In the genomic region with DNA sequence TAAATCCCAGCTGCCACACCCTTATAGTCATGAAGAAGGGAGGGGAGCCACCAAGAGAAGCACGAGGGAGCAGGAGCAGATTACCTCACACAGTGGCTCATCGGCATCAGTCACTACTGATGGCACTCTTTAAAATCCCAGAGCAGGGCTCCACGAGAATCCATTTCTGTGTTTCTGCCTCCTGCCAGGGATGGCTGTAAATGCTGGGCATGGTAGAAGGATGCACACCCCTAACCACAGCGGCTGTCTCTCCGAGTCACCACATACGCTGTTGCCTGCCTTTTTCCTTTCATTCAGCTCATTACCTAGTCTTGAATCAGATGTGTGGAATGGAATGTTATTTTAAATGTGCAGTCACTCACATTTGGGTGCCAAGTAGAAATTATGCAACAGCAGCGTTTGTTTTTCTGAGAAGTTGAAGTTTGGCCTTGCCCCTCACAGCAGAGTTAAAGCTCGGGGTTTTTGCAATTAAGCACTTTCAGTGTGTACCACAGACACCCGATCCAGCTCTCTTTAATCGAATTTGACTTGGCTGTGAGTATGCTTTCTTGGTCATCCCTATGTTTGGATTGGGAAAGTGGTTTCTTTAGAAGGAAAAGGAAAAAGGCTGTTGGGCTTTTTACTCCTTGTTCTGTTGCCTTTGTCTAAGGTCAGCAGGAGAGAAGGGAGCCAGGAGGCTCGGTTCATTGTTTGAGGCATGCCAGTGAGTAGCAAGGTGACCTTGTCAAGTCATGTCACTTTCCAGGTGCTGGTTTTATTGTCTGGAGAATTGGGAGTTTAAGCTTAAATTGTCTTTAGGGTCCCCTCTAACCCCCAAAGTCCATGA, we compare ENCODE assay signal across 10 cellular contexts.
DNase-seq lines count a peak whose midpoint lies in the region; ATAC-seq and TF ChIP-seq lines count a peak whose summit lies in the region.
"Had no signal": no experiment of that assay in that cellular context is flagged by ENCODE, and none has a peak within 500 bp of the region (broad histone marks: within the 10 kb centered on the region; RNA-seq: fewer than 3 reads in every experiment).

No MANE protein-coding gene starts in this region.

- H3K27ac ChIP-seq in H9 (ENCODE audit: insufficient read length, low read depth, low read length) (peak overlapping the region; percentile 72), brain microvascular endothelial cell (peak overlapping the region; percentile 5), smooth muscle cell (ENCODE audit: low read depth) (peak overlapping the region; percentile 52)

- H2AK5ac ChIP-seq in H9 (ENCODE audit: insufficient read length, low read length): no peak overlapping the region

- peak overlapping the region; percentile 38; the same call in 1 of the 2 replicates for H3K14ac ChIP-seq in H9 (ENCODE audit: insufficient read depth, low read length)

- H2BK20ac ChIP-seq in H9 (ENCODE audit: low read depth, low read length, poor library complexity, severe bottlenecking): no peak overlapping the region

- peaks cover 12% of the 10 kb centered on the region for H3F3A ChIP-seq in smooth muscle cell (ENCODE audit: low read depth)

- H3K27ac Mint-ChIP-seq in H9 (peak overlapping the region; percentile 81 to 97 (median 89)), endothelial cell (ENCODE audit: unreplicated experiment) (no peak overlapping the region)
- H3K27ac Mint-ChIP-seq: activated CD4-positive, alpha-beta memory T cell treated with anti-CD3 and anti-CD28 coated beads for 36 hours; stimulated activated naive B cell treated with anti-CD40 and anti-IgM and Interleukin-4, amounts not matched to agents 10 μg/mL and 1 μg/mL and 100 μg/mL, for 72 hours had no signal

- H3T11ph ChIP-seq in H9 (ENCODE audit: low read length): no peak overlapping the region

- H3K4me2 ChIP-seq in H9 (ENCODE audit: insufficient read depth, insufficient read length, low read length) (no peak overlapping the region), smooth muscle cell (peak overlapping the region; percentile 27)

- DNase-seq in H9 (no peak), brain microvascular endothelial cell (peak; percentile 77), iPS-NIHi7 (ENCODE audit: extremely low spot score) (peak; percentile 43), smooth muscle cell (lab: John Stamatoyannopoulos, UW; ENCODE audit: unreplicated experiment) (no peak), endothelial cell (ENCODE audit: low spot score) (no peak), DMS 273 treated with DMSO at 0.1 percent for 48 hours (lab: John Stamatoyannopoulos, UW) (no peak)
- DNase-seq in activated naive CD4-positive, alpha-beta T cell treated with Interleukin-2 at 50 U/mL for 16 hours: no peak
- DNase-seq: activated CD4-positive, alpha-beta memory T cell treated with anti-CD3 and anti-CD28 coated beads for 36 hours; stimulated activated naive B cell treated with anti-CD40 and anti-IgM and Interleukin-4, amounts not matched to agents 10 μg/mL and 1 μg/mL and 100 μg/mL, for 72 hours had no signal

- H3K4me1 Mint-ChIP-seq in H9: peaks cover 47 to 54% of the 10 kb centered on the region in 2 experiments
- peaks cover 14% of the 10 kb centered on the region for H3K4me1 Mint-ChIP-seq in endothelial cell (ENCODE audit: unreplicated experiment)
- H3K4me1 Mint-ChIP-seq: stimulated activated naive B cell treated with anti-CD40 and anti-IgM and Interleukin-4, amounts not matched to agents 10 μg/mL and 1 μg/mL and 100 μg/mL, for 72 hours had no signal

- no peak overlapping the region for H4K91ac ChIP-seq in H9 (ENCODE audit: insufficient read length, low read depth, low read length)

- H3K56ac ChIP-seq in H9 (ENCODE audit: insufficient read length, low read depth, low read length): no peak overlapping the region

- no peak overlapping the region for H2AFZ ChIP-seq in H9 (ENCODE audit: low read length)
- no peak overlapping the region for H2AFZ ChIP-seq in smooth muscle cell (ENCODE audit: low read depth)

- H3K23ac ChIP-seq in H9 (ENCODE audit: insufficient read length, low read depth, low read length): no peak overlapping the region

- no peak overlapping the region for H3K4me3 ChIP-seq in brain microvascular endothelial cell (ENCODE audit: low read depth, low read length)
- H3K4me3 ChIP-seq in smooth muscle cell: no peak overlapping the region

- H3K4ac ChIP-seq in H9 (ENCODE audit: low read depth, low read length): no peak overlapping the region

- H3K79me2 ChIP-seq in H9 (ENCODE audit: insufficient read depth, low read length): no peaks in the 10 kb centered on the region
- no peaks in the 10 kb centered on the region for H3K79me2 ChIP-seq in smooth muscle cell (ENCODE audit: low read depth)

- H2BK12ac ChIP-seq in H9 (ENCODE audit: insufficient read length, low read depth, low read length): no peak overlapping the region

- H3K9me3 Mint-ChIP-seq in H9 (no peaks in the 10 kb centered on the region), endothelial cell (ENCODE audit: unreplicated experiment) (no peaks in the 10 kb centered on the region)
- H3K9me3 Mint-ChIP-seq: activated CD4-positive, alpha-beta memory T cell treated with anti-CD3 and anti-CD28 coated beads for 36 hours; stimulated activated naive B cell treated with anti-CD40 and anti-IgM and Interleukin-4, amounts not matched to agents 10 μg/mL and 1 μg/mL and 100 μg/mL, for 72 hours had no signal

- H2BK15ac ChIP-seq in H9 (ENCODE audit: low read depth, low read length): no peak overlapping the region

- no CpG with 5 or more reads among the region's 11 CpGs for WGBS in H9 (ENCODE audit: extremely low coverage, insufficient read length, low lambda C conversion rate)
- WGBS in smooth muscle cell (ENCODE audit: low lambda C conversion rate): 35% methylated on average over 11 of the region's 11 CpGs

- H3K79me1 ChIP-seq in H9 (ENCODE audit: insufficient read depth, low read depth, low read length, poor library complexity, severe bottlenecking): no peaks in the 10 kb centered on the region

- no peaks in the 10 kb centered on the region for H4K20me1 ChIP-seq in H9 (ENCODE audit: control insufficient read depth, insufficient read depth, insufficient read length)
- no peaks in the 10 kb centered on the region for H4K20me1 ChIP-seq in smooth muscle cell (ENCODE audit: low read depth)

- peaks cover 2 to 7% (median 5%) of the 10 kb centered on the region in 3 experiments; a peak in 3 of 7 replicates for H3K36me3 Mint-ChIP-seq in H9 (ENCODE audit: insufficient read depth in 1 of 3, low read depth in 3 of 3)
- H3K36me3 Mint-ChIP-seq in endothelial cell (ENCODE audit: low read depth, unreplicated experiment): peaks cover 10% of the 10 kb centered on the region
- H3K36me3 Mint-ChIP-seq: activated CD4-positive, alpha-beta memory T cell treated with anti-CD3 and anti-CD28 coated beads for 36 hours; stimulated activated naive B cell treated with anti-CD40 and anti-IgM and Interleukin-4, amounts not matched to agents 10 μg/mL and 1 μg/mL and 100 μg/mL, for 72 hours had no signal

- H3K27me3 Mint-ChIP-seq in H9 (ENCODE audit: low read depth) (no peaks in the 10 kb centered on the region), endothelial cell (ENCODE audit: unreplicated experiment) (peaks cover 4% of the 10 kb centered on the region)
- H3K27me3 Mint-ChIP-seq: activated CD4-positive, alpha-beta memory T cell treated with anti-CD3 and anti-CD28 coated beads for 36 hours; stimulated activated naive B cell treated with anti-CD40 and anti-IgM and Interleukin-4, amounts not matched to agents 10 μg/mL and 1 μg/mL and 100 μg/mL, for 72 hours had no signal

- peak overlapping the region; percentile 10 for H2BK120ac ChIP-seq in H9 (ENCODE audit: low read depth, low read length, poor library complexity, severe bottlenecking)

- H3K4me3 Mint-ChIP-seq in H9 (peak overlapping the region in 1 of 2 experiments; percentile 23; a peak in 1 of 5 replicates), endothelial cell (ENCODE audit: unreplicated experiment) (no peak overlapping the region)
- H3K4me3 Mint-ChIP-seq: activated CD4-positive, alpha-beta memory T cell treated with anti-CD3 and anti-CD28 coated beads for 36 hours; stimulated activated naive B cell treated with anti-CD40 and anti-IgM and Interleukin-4, amounts not matched to agents 10 μg/mL and 1 μg/mL and 100 μg/mL, for 72 hours had no signal

- TF ChIP-seq CTCF in H9 (conservative IDR thresholded peaks at IDR 0.05) (no peak), brain microvascular endothelial cell (IDR thresholded peaks at IDR 0.05; ENCODE audit: low read depth, low read length, missing control alignments) (no peak), smooth muscle cell (IDR thresholded peaks at IDR 0.05; ENCODE audit: borderline replicate concordance, insufficient read depth, poor library complexity, severe bottlenecking) (no peak), endothelial cell (IDR thresholded peaks at IDR 0.05; ENCODE audit: unreplicated experiment) (no peak)

- no peak overlapping the region for H2BK5ac ChIP-seq in H9 (ENCODE audit: insufficient read length, low read length)

- in situ Hi-C loops in brain microvascular endothelial cell (cut with HindIII; ENCODE audit: low pct_ligation_motif_present, low sequenced_read_pairs): no loop called here

- H3K18ac ChIP-seq in H9 (ENCODE audit: insufficient read length, low read depth, low read length): no peak overlapping the region

- H3K9ac ChIP-seq in H9 (ENCODE audit: extremely low read depth, insufficient read length, low read length): no peak overlapping the region
- H3K9ac ChIP-seq in smooth muscle cell (ENCODE audit: low read depth): no peak overlapping the region

- H4K8ac ChIP-seq in H9 (replicated peaks; ENCODE audit: insufficient read length, low read depth, low read length): no peak overlapping the region

- peaks cover 24% of the 10 kb centered on the region; the same call in 1 of the 2 replicates for H3K4me1 ChIP-seq in H9 (ENCODE audit: insufficient read depth, low read length)
- peaks cover 13% of the 10 kb centered on the region for H3K4me1 ChIP-seq in smooth muscle cell (ENCODE audit: low read depth)

- no peaks in the 10 kb centered on the region for H3K27me3 ChIP-seq in H9 (ENCODE audit: insufficient read depth, low read length)
- no peaks in the 10 kb centered on the region for H3K27me3 ChIP-seq in brain microvascular endothelial cell (replicated peaks)
- no peaks in the 10 kb centered on the region for H3K27me3 ChIP-seq in smooth muscle cell (ENCODE audit: low read depth)

- H3K36me3 ChIP-seq in brain microvascular endothelial cell (replicated peaks): no peaks in the 10 kb centered on the region
- H3K36me3 ChIP-seq in smooth muscle cell (ENCODE audit: low read depth): no peaks in the 10 kb centered on the region

- no peaks in the 10 kb centered on the region for H3K23me2 ChIP-seq in H9 (ENCODE audit: insufficient read length, low read depth, low read length, poor library complexity, severe bottlenecking)

- no peaks in the 10 kb centered on the region for H3K9me3 ChIP-seq in H9 (ENCODE audit: control insufficient read depth, low read depth, low read length)
- H3K9me3 ChIP-seq in smooth muscle cell (replicated peaks; ENCODE audit: low read depth): no peaks in the 10 kb centered on the region

- no peak overlapping the region for H4K5ac ChIP-seq in H9 (ENCODE audit: insufficient read length, low read depth, low read length)

- ATAC-seq in GM19467 (IDR thresholded peaks at IDR 0.05; ENCODE audit: unreplicated experiment): no peak
- ATAC-seq: stimulated activated naive B cell treated with anti-CD40 and anti-IgM and Interleukin-4, amounts not matched to agents 10 μg/mL and 1 μg/mL and 100 μg/mL, for 72 hours had no signal

Comparison
In these comparisons a context has a peak if more than half of its experiments do, and no peak if none do; other contexts are left out.
1. DNase-seq: peak in brain microvascular endothelial cell (single experiment) and iPS-NIHi7 (single experiment); none in H9 (single experiment), smooth muscle cell (single experiment), endothelial cell (single experiment), activated naive CD4-positive, alpha-beta T cell treated with Interleukin-2 at 50 U/mL for 16 hours (single experiment) and DMS 273 treated with DMSO at 0.1 percent for 48 hours (single experiment).
2. H3K27ac ChIP-seq: peak in every context shown above with its lines; median percentile 72 in H9; 52 in smooth muscle cell; 5 in brain microvascular endothelial cell.